8 cellular contexts compared by ENCODE assay signal in the genomic region with DNA sequence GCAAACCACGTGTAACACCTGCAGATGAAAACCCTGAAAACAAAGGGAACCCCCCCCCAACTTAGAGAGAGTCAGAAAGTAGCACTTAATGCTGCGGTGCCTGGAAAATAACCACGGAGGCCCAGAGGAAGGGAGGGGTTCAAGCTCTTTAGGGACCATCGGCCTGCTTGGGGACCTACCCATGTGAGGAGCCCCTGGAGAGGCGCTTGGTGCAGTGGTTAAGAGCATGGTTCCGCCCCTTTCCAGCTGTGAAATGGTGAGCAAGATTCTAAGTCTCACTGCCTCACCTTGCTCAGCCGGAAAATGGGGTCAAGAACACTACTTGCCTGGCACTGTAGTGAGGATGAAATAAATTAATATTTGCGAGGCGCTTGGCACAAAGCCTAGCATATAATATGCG. TPM values are rescaled to one million over a fixed set of nuclear protein-coding genes. Genes with fewer than 3 reads are reported as not detected.
A peak's percentile ranks its signal among the peaks of the same experiment; 100 is the strongest.
DNase-seq lines count a peak whose midpoint lies in the region; ATAC-seq and TF ChIP-seq lines count a peak whose summit lies in the region.

No MANE protein-coding gene starts in this region.

- peak overlapping the region; percentile 62 for H3K18ac ChIP-seq in mesendoderm (ENCODE audit: low read length)

- peak overlapping the region in 1 of 4 donors; percentile 47 for H3K4me3 ChIP-seq in adrenal gland
- no peak overlapping the region for H3K4me3 ChIP-seq in mesendoderm (ENCODE audit: low read length)
- peak overlapping the region; percentile 14 to 23 for H3K4me3 ChIP-seq in uterus

- no peak overlapping the region for H2BK5ac ChIP-seq in mesendoderm (ENCODE audit: low read length)

- no peak overlapping the region for H2BK120ac ChIP-seq in mesendoderm (ENCODE audit: low read depth, low read length)

- no peak overlapping the region for H2AK5ac ChIP-seq in mesendoderm (ENCODE audit: low read length)

- TF ChIP-seq CTCF in adrenal gland (IDR thresholded peaks at IDR 0.05), result no peak
- TF ChIP-seq CTCF in uterus (IDR thresholded peaks at IDR 0.05), result no peak

- intact Hi-C loops in Right ventricle myocardium inferior (cut with DNase I) (no loop called here), left cardiac atrium (cut with DNase I) (no loop called here), adrenal gland (cut with DNase I) (no loop called here), uterus (cut with DNase I; ENCODE audit: low total_unique reads) (no loop called here)

- 53 to 66% (median 58%) methylated on average over 3 to 10 of the region's 10 CpGs for WGBS in adrenal gland, 4 donors
- no CpG with 5 or more reads among the region's 10 CpGs for WGBS in mesendoderm (ENCODE audit: extremely low coverage, insufficient coverage, low lambda C conversion rate)

- H4K8ac ChIP-seq in mesendoderm (ENCODE audit: low read depth, low read length), result no peak overlapping the region

- H3K9ac ChIP-seq in mesendoderm (ENCODE audit: low read length), result no peak overlapping the region

- H3K4me2 ChIP-seq in mesendoderm (ENCODE audit: low read length), result no peak overlapping the region

- H3K4ac ChIP-seq in mesendoderm (ENCODE audit: low read depth, low read length), result no peak overlapping the region

- H3K9me3 ChIP-seq in adrenal gland (replicated peaks in 1 of 3) (no peaks in the 10 kb centered on the region), uterus (no peaks in the 10 kb centered on the region)

- H3K4me1 ChIP-seq in adrenal gland (replicated peaks in 1 of 2), result peaks cover 6 to 8% of the 10 kb centered on the region in 2 donors
- H3K4me1 ChIP-seq in mesendoderm (ENCODE audit: control insufficient read depth, low read depth, low read length), result no peaks in the 10 kb centered on the region
- no peaks in the 10 kb centered on the region for H3K4me1 ChIP-seq in uterus

- no peak overlapping the region for H3K56ac ChIP-seq in mesendoderm (ENCODE audit: low read length)

- H3K36me3 ChIP-seq in adrenal gland (replicated peaks in 1 of 2) (no peaks in the 10 kb centered on the region), mesendoderm (ENCODE audit: control insufficient read depth, insufficient read depth, low read length) (no peaks in the 10 kb centered on the region), uterus (no peaks in the 10 kb centered on the region)

- DNase-seq in Right ventricle myocardium inferior (ENCODE audit: missing footprints), result no peak
- no peak for DNase-seq in left cardiac atrium
- no peak for DNase-seq in adrenal gland
- DNase-seq in mesendoderm, result no peak
- DNase-seq in uterus, result no peak
- no peak for DNase-seq in activated effector memory CD4-positive, alpha-beta T cell treated with anti-CD3 and anti-CD28 coated beads, Interleukin-2, amount 50 U/mL, for 16 hours
- DNase-seq in hippocampal formation (lab: John Stamatoyannopoulos, UW), result no peak

- H2BK15ac ChIP-seq in mesendoderm (replicated peaks; ENCODE audit: low read depth), result no peak overlapping the region

- no peak overlapping the region for H4K5ac ChIP-seq in mesendoderm (ENCODE audit: low read length)

- ATAC-seq in Right ventricle myocardium inferior (peak; percentile 4), left cardiac atrium (no peak), GM19397 (IDR thresholded peaks at IDR 0.05; ENCODE audit: unreplicated experiment) (no peak)

- no peaks in the 10 kb centered on the region for H3K79me1 ChIP-seq in mesendoderm (ENCODE audit: low read length)

- TF ChIP-seq POLR2A in adrenal gland (IDR thresholded peaks at IDR 0.05) (no peak), uterus (IDR thresholded peaks at IDR 0.05) (no peak)

- peak overlapping the region in 4 of 5 donors; percentile 56 to 83 (median 72) for H3K27ac ChIP-seq in adrenal gland
- H3K27ac ChIP-seq in mesendoderm (ENCODE audit: low read depth, low read length), result no peak overlapping the region
- peak overlapping the region in 1 of 2 donors; percentile 33 for H3K27ac ChIP-seq in uterus

- H3K23ac ChIP-seq in mesendoderm (ENCODE audit: low read length), result no peak overlapping the region

- no peaks in the 10 kb centered on the region for H3K27me3 ChIP-seq in adrenal gland
- no peaks in the 10 kb centered on the region for H3K27me3 ChIP-seq in mesendoderm (ENCODE audit: insufficient read depth, low read length, poor library complexity)
- no peaks in the 10 kb centered on the region for H3K27me3 ChIP-seq in uterus

- no peaks in the 10 kb centered on the region for H3K79me2 ChIP-seq in mesendoderm (ENCODE audit: control insufficient read depth, insufficient read depth, low read length)

RNA-seq across cellular contexts. Expression of a gene that starts 13.8 kb away (rescaled TPM):
- total RNA-seq in Right ventricle myocardium inferior (168 TPM), left cardiac atrium (100 to 1,000 TPM; 151 to 205 TPM), adrenal gland (100 to 1,000 TPM; 168 to 313 (median 236) TPM), uterus (100 to 1,000 TPM in 3 of 4 donors, 10 to 100 TPM in 1; 98.8 to 213 (median 135) TPM)
- polyA plus RNA-seq in adrenal gland, result 100 to 1,000 TPM in 1 of 3 donors, 10 to 100 TPM in 2; 65.2 to 245 (median 77.5) TPM
- polyA plus RNA-seq in mesendoderm (2013, experiment 1 of 2), result 447 TPM
- polyA plus RNA-seq in mesendoderm (2013, experiment 2 of 2), result 442 TPM
